ENCODE assay signal across 8 cellular contexts in genomic region chr13:91349992-91350911, GRCh38. TPM values are rescaled to one million over a fixed set of nuclear protein-coding genes. Genes with fewer than 3 reads are reported as not detected.
DNase-seq lines count a peak whose midpoint lies in the region; ATAC-seq, FAIRE-seq and TF ChIP-seq lines count a peak whose summit lies in the region.

No MANE protein-coding gene starts in this region.

- DNase-seq in Caco-2 (no peak), IMR-90 (no peak), astrocyte (ENCODE audit: low read depth) (no peak), G401 (ENCODE audit: low spot score) (no peak), retina (no peak), prostate gland (ENCODE audit: low spot score) (no peak), NCI-H1694 (lab: John Stamatoyannopoulos, UW) (no peak)

- H3K23ac ChIP-seq in IMR-90 (ENCODE audit: low read depth, low read length): peak overlapping the region; percentile 0; the same call in 1 of the 2 replicates

- H3K36me3 ChIP-seq in Caco-2 (ENCODE audit: control insufficient read depth, insufficient read depth, low read length) (peaks cover 4% of the 10 kb centered on the region), IMR-90 (ENCODE audit: control insufficient read depth, insufficient read depth, low read length) (peaks cover 13% of the 10 kb centered on the region), astrocyte (ENCODE audit: insufficient read depth, low read length) (peaks cover 36% of the 10 kb centered on the region), mesodermal cell (ENCODE audit: control insufficient read depth, insufficient read depth, low read length) (peaks cover 49% of the 10 kb centered on the region), prostate gland (no peaks in the 10 kb centered on the region)

- peaks cover 13 to 26% of the 10 kb centered on the region in 2 experiments for H3K79me1 ChIP-seq in IMR-90 (ENCODE audit: low read depth in 1 of 2, low read length in 2 of 2)

- no peak overlapping the region for H3K4ac ChIP-seq in IMR-90 (ENCODE audit: low read depth, low read length)

- in situ Hi-C loops in IMR-90 (cut with MboI; ENCODE audit: low sequenced_read_pairs) (no loop called here), G401 (cut with HindIII; ENCODE audit: low sequenced_read_pairs) (no loop called here)

- H3K27ac Mint-ChIP-seq in Caco-2 (ENCODE audit: unreplicated experiment) (peak overlapping the region; percentile 94), astrocyte (ENCODE audit: unreplicated experiment) (peak overlapping the region; percentile 8)

- 17% methylated on average over 1 of the region's 5 CpGs; no CpG with 5 or more reads in 1 of the 2 experiments for WGBS in IMR-90 (ENCODE audit: extremely low coverage in 2 of 2, insufficient read length in 1 of 2), 2 experiments
- 20 to 57% methylated on average over 1 to 2 of the region's 5 CpGs for WGBS in mesodermal cell (ENCODE audit: insufficient coverage in 2 of 2), 2 experiments
- WGBS in prostate gland: 52% methylated on average over 5 of the region's 5 CpGs

- peaks cover 23% of the 10 kb centered on the region for H3K4me1 ChIP-seq in Caco-2
- H3K4me1 ChIP-seq in IMR-90 (ENCODE audit: control insufficient read depth, insufficient read depth, low read length): peaks cover 3% of the 10 kb centered on the region
- peaks cover 23% of the 10 kb centered on the region for H3K4me1 ChIP-seq in astrocyte (ENCODE audit: insufficient read depth, low read length)
- H3K4me1 ChIP-seq in mesodermal cell (ENCODE audit: control insufficient read depth, insufficient read depth, low read length, poor library complexity, severe bottlenecking): peaks cover 8% of the 10 kb centered on the region
- H3K4me1 ChIP-seq in prostate gland (replicated peaks): no peaks in the 10 kb centered on the region

- TF ChIP-seq POLR2A in IMR-90 (IDR thresholded peaks at IDR 0.05; ENCODE audit: low read depth, low read length) (no peak), prostate gland (IDR thresholded peaks at IDR 0.05) (no peak)

- no peak for TF ChIP-seq RAD21 in IMR-90 (IDR thresholded peaks at IDR 0.05; ENCODE audit: low read length)

- H4K91ac ChIP-seq in IMR-90 (ENCODE audit: insufficient read depth, low read depth, low read length): no peak overlapping the region

- H3K9me3 ChIP-seq in Caco-2: no peaks in the 10 kb centered on the region
- H3K9me3 ChIP-seq in IMR-90 (ENCODE audit: control insufficient read depth, insufficient read depth, low read length): no peaks in the 10 kb centered on the region
- no peaks in the 10 kb centered on the region for H3K9me3 ChIP-seq in astrocyte (ENCODE audit: insufficient read depth, low read depth, low read length)
- H3K9me3 ChIP-seq in mesodermal cell (ENCODE audit: control insufficient read depth, low read length): no peaks in the 10 kb centered on the region
- H3K9me3 ChIP-seq in prostate gland: no peaks in the 10 kb centered on the region

- H3K18ac ChIP-seq in IMR-90 (ENCODE audit: low read depth, low read length): no peak overlapping the region

- no peak for FAIRE-seq in astrocyte (lab: Jason Lieb, UNC)

- H3K4me1 Mint-ChIP-seq in Caco-2 (ENCODE audit: low read depth, unreplicated experiment): no peaks in the 10 kb centered on the region
- H3K4me1 Mint-ChIP-seq in astrocyte (ENCODE audit: low read depth, unreplicated experiment): peaks cover 30% of the 10 kb centered on the region

- dilution Hi-C loops in IMR-90 (cut with HindIII; ENCODE audit: low sequenced_read_pairs, unreplicated experiment): no loop called here

- H3K4me3 ChIP-seq in Caco-2 (ENCODE audit: low read depth, low read length) (peak overlapping the region; percentile 79), IMR-90 (ENCODE audit: insufficient read depth, low read depth, low read length) (no peak overlapping the region), astrocyte (ENCODE audit: insufficient read depth, low read depth, low read length) (peak overlapping the region; percentile 80), mesodermal cell (ENCODE audit: extremely low read depth, insufficient read depth, low read length, poor library complexity, severe bottlenecking) (peak overlapping the region; percentile 67), prostate gland (no peak overlapping the region)

- H2AFZ ChIP-seq in IMR-90 (replicated peaks; ENCODE audit: low read length, poor library complexity) (no peak overlapping the region), astrocyte (ENCODE audit: low read depth, low read length) (no peak overlapping the region)

- H3K79me2 ChIP-seq in astrocyte (ENCODE audit: insufficient read depth, low read length): peaks cover 56% of the 10 kb centered on the region

- H3K14ac ChIP-seq in IMR-90 (replicated peaks; ENCODE audit: low read depth, low read length): peak overlapping the region; percentile 25

- intact Hi-C loops in Caco-2 (cut with micrococcal nuclease; ENCODE audit: unreplicated experiment) (loop anchor here (5.0 kb wide), 1 partner anchor 168 kb away; no protein-coding TSS in a partner anchor), IMR-90 (cut with micrococcal nuclease) (no loop called here), prostate gland (cut with DNase I) (no loop called here)

- POLR2A ChIA-PET in Caco-2 (lab: Charles Lee): no interaction called here
- POLR2A ChIA-PET in IMR-90 (lab: Charles Lee; ENCODE audit: unreplicated experiment): no interaction called here

- no peak for ATAC-seq in IMR-90 (ENCODE audit: low read depth)

- no TSS peak for BruUV-seq in Caco-2 (replicated peaks; lab: Mats Ljungman, UMichigan)
- BruUV-seq in IMR-90 (replicated peaks; lab: Mats Ljungman, UMichigan): TSS peak; percentile 37

- no peak overlapping the region for H2BK15ac ChIP-seq in IMR-90 (ENCODE audit: low read depth, low read length)

- H3K9me1 ChIP-seq in IMR-90 (ENCODE audit: insufficient read depth, low read length): no peaks in the 10 kb centered on the region

- H3K27me3 ChIP-seq in Caco-2 (replicated peaks; ENCODE audit: control insufficient read depth, insufficient read depth, low read length) (no peaks in the 10 kb centered on the region), IMR-90 (ENCODE audit: control insufficient read depth, insufficient read depth, low read length) (peaks cover 7% of the 10 kb centered on the region; the same call in 1 of the 2 replicates), astrocyte (ENCODE audit: insufficient read depth, low read length) (peaks cover 7% of the 10 kb centered on the region), prostate gland (replicated peaks; ENCODE audit: insufficient read depth) (no peaks in the 10 kb centered on the region)

- no peak overlapping the region for H2BK20ac ChIP-seq in IMR-90 (ENCODE audit: low read depth, low read length)

- H4K5ac ChIP-seq in IMR-90 (ENCODE audit: low read depth, low read length): peak overlapping the region; percentile 40; the same call in 1 of the 2 replicates

- H3K27me3 Mint-ChIP-seq in Caco-2 (ENCODE audit: insufficient read depth, unreplicated experiment): no peaks in the 10 kb centered on the region
- peaks cover 3% of the 10 kb centered on the region for H3K27me3 Mint-ChIP-seq in astrocyte (ENCODE audit: low read depth, unreplicated experiment)

- no peak overlapping the region for H3K56ac ChIP-seq in IMR-90 (ENCODE audit: extremely low read depth, insufficient read depth, low read length)

- peaks cover 76% of the 10 kb centered on the region for H3K36me3 Mint-ChIP-seq in Caco-2 (ENCODE audit: insufficient read depth, unreplicated experiment)
- H3K36me3 Mint-ChIP-seq in astrocyte (ENCODE audit: low read depth, unreplicated experiment): no peaks in the 10 kb centered on the region

- H2AK5ac ChIP-seq in IMR-90 (ENCODE audit: low read depth, low read length): no peak overlapping the region

- no peaks in the 10 kb centered on the region for H3K9me3 Mint-ChIP-seq in Caco-2 (ENCODE audit: unreplicated experiment)
- no peaks in the 10 kb centered on the region for H3K9me3 Mint-ChIP-seq in astrocyte (ENCODE audit: unreplicated experiment)

- no peak overlapping the region for H2AK9ac ChIP-seq in IMR-90 (replicated peaks; ENCODE audit: low read depth, low read length, poor library complexity)

- H3K4me3 Mint-ChIP-seq in Caco-2 (ENCODE audit: unreplicated experiment): peak overlapping the region; percentile 95
- peak overlapping the region; percentile 95 for H3K4me3 Mint-ChIP-seq in astrocyte (ENCODE audit: unreplicated experiment)

- H4K20me1 ChIP-seq in IMR-90 (ENCODE audit: insufficient read depth, low read length) (peaks cover 16% of the 10 kb centered on the region), astrocyte (ENCODE audit: insufficient read depth, low read length) (peaks cover 48% of the 10 kb centered on the region)

- H3K4me2 ChIP-seq in IMR-90 (ENCODE audit: low read depth, low read length) (peak overlapping the region; percentile 94), astrocyte (ENCODE audit: low read length) (peak overlapping the region; percentile 83)

- H3K9ac ChIP-seq in IMR-90 (ENCODE audit: low read depth, low read length) (peak overlapping the region; percentile 84; the same call in 1 of the 2 replicates), astrocyte (ENCODE audit: low read length) (peak overlapping the region; percentile 81)

- H4K8ac ChIP-seq in IMR-90 (ENCODE audit: low read depth in 2 of 2, low read length in 2 of 2): no peak overlapping the region

- CTCF ChIA-PET in Caco-2 (lab: Charles Lee): interaction anchor here (0.9 kb wide), 1 partner anchor 24 kb away, joined by 3 read pairs; no protein-coding TSS in a partner anchor
- CTCF ChIA-PET in IMR-90 (lab: Yijun Ruan, JAX): interaction anchor here (0.8 kb wide), 1 partner anchor 9 kb away, joined by 4 read pairs; no protein-coding TSS in a partner anchor

- H2BK5ac ChIP-seq in IMR-90 (ENCODE audit: low read depth, low read length, poor library complexity, severe bottlenecking): no peak overlapping the region

- H3K27ac ChIP-seq in IMR-90 (ENCODE audit: insufficient read depth, low read length): no peak overlapping the region
- no peak overlapping the region for H3K27ac ChIP-seq in astrocyte (ENCODE audit: low read depth, low read length)
- H3K27ac ChIP-seq in mesodermal cell (ENCODE audit: low read depth, low read length, severe bottlenecking): no peak overlapping the region
- H3K27ac ChIP-seq in prostate gland: no peak overlapping the region

- no peak overlapping the region for H2BK120ac ChIP-seq in IMR-90 (ENCODE audit: low read depth, low read length)

- no peak for TF ChIP-seq CTCF in Caco-2 (IDR thresholded peaks at IDR 0.05; ENCODE audit: insufficient read depth in 1 of 2, low read depth in 1 of 2, low read length in 1 of 2, severe bottlenecking in 1 of 2, unreplicated experiment in 1 of 2)
- TF ChIP-seq CTCF in IMR-90 (conservative IDR thresholded peaks at IDR 0.05; ENCODE audit: low read depth, low read length): no peak
- no peak for TF ChIP-seq CTCF in astrocyte (IDR thresholded peaks at IDR 0.05; ENCODE audit: insufficient read depth, low read depth, low read length)
- TF ChIP-seq CTCF in prostate gland (IDR thresholded peaks at IDR 0.05): no peak

RNA-seq across cellular contexts. Expression of gene MIR17HG, which starts 2.8 kb away (rescaled TPM):
- total RNA-seq in Caco-2 (2022): 13.1 and 16.6 TPM in 2 replicates
- total RNA-seq in IMR-90 (2012; rRNA removed): 3.0 and 9.7 TPM in 2 replicates
- polyA plus RNA-seq in IMR-90 (2012; rRNA removed): 0.75 and 0.77 TPM in 2 replicates
- polyA plus RNA-seq in IMR-90 (2012; cell fraction: cytosol; rRNA removed): 0.03 and 0.14 TPM in 2 replicates
- polyA plus RNA-seq in IMR-90 (2012; cell fraction: nucleus; rRNA removed; ENCODE audit: low replicate concordance): 0.27 and 3.9 TPM in 2 replicates
- total RNA-seq in astrocyte: 4.2 and 6.3 TPM in 2 replicates
- polyA plus RNA-seq in mesodermal cell (2013, experiment 1 of 2): 4.6 TPM
- 6.8 TPM for polyA plus RNA-seq in mesodermal cell (2013, experiment 2 of 2)
- total RNA-seq in G401 (2014; rRNA removed; shearing (Covaris generic)): 6.6 and 7.8 TPM in 2 replicates
- 1 to 10 TPM; 1.0 to 2.9 TPM for total RNA-seq in prostate gland

RNA-seq across cellular contexts. Expression of gene GPC5, which starts 48.2 kb away (rescaled TPM):
- total RNA-seq in Caco-2 (2022) (3.8 and 4.1 TPM in 2 replicates), IMR-90 (2012; rRNA removed) (1.1 and 1.8 TPM in 2 replicates), astrocyte (0.67 and 1.1 TPM in 2 replicates), prostate gland (10 to 100 TPM in 1 of 2 donors, under 1 TPM in 1; 0.23 to 35.0 TPM)
- 0.94 and 1.1 TPM in 2 replicates for polyA plus RNA-seq in IMR-90 (2012; rRNA removed)
- polyA plus RNA-seq in IMR-90 (2012; cell fraction: cytosol; rRNA removed): 0.37 and 0.83 TPM in 2 replicates
- polyA plus RNA-seq in IMR-90 (2012; cell fraction: nucleus; rRNA removed; ENCODE audit: low replicate concordance): 0.22 and 0.56 TPM in 2 replicates
- polyA plus RNA-seq in mesodermal cell (2013, experiment 1 of 2): 0.88 TPM
- 1.2 TPM for polyA plus RNA-seq in mesodermal cell (2013, experiment 2 of 2)
- 3.4 and 14.2 TPM in 2 replicates for total RNA-seq in G401 (2014; rRNA removed; shearing (Covaris generic))

Comparison
In these comparisons a context has a peak if more than half of its experiments do, and no peak if none do; other contexts are left out.
1. H3K4me3 ChIP-seq: peak in Caco-2 (single experiment), astrocyte (single experiment) and mesodermal cell (single experiment); none in IMR-90 (single experiment) and prostate gland (0 of 2).